ENCODE assay signal across 21 cellular contexts in genomic region chr17:28705074-28705659, GRCh38. TPM values are rescaled to one million over a fixed set of nuclear protein-coding genes. Genes with fewer than 3 reads are reported as not detected.
DNase-seq lines count a peak whose midpoint lies in the region; ATAC-seq and TF ChIP-seq lines count a peak whose summit lies in the region.
"Had no signal": no experiment of that assay in that cellular context is flagged by ENCODE, and none has a peak within 500 bp of the region (broad histone marks: within the 10 kb centered on the region; RNA-seq: fewer than 3 reads in every experiment).

No MANE protein-coding gene starts in this region.

- H3K4me3 Mint-ChIP-seq in stimulated activated naive CD8-positive, alpha-beta T cell treated with anti-CD3 and anti-CD28 coated beads, Interleukin-15, Interleukin-2, amounts not matched to agents 100 ng/mL and 50 ng/mL, for 24 hours, result no peak overlapping the region
- H3K4me3 Mint-ChIP-seq in endothelial cell (ENCODE audit: unreplicated experiment) (no peak overlapping the region), Calu3 (ENCODE audit: low read depth, unreplicated experiment) (no peak overlapping the region)

- no peak for TF ChIP-seq POLR2A in adrenal gland (IDR thresholded peaks at IDR 0.05)

- intact Hi-C loops in adrenal gland (cut with DNase I) (loop anchor here in 1 of 2 donors (10.0 kb wide), 1 partner anchor 50 kb away; no protein-coding TSS in a partner anchor), Calu3 (cut with micrococcal nuclease; ENCODE audit: unreplicated experiment) (no loop called here)

- H3K9me3 ChIP-seq in adrenal gland (replicated peaks in 1 of 3), result no peaks in the 10 kb centered on the region
- H3K9me3 ChIP-seq: breast epithelium, sigmoid colon, suprapubic skin had no signal

- H3K4me1 ChIP-seq in adrenal gland (replicated peaks in 1 of 2), result peaks cover 0 to 3% of the 10 kb centered on the region in 2 donors
- H3K4me1 ChIP-seq: breast epithelium, parathyroid adenoma had no signal

- H3K36me3 Mint-ChIP-seq in stimulated activated naive CD8-positive, alpha-beta T cell treated with anti-CD3 and anti-CD28 coated beads, Interleukin-15, Interleukin-2, amounts not matched to agents 100 ng/mL and 50 ng/mL, for 24 hours (ENCODE audit: low read depth), result peaks cover 42% of the 10 kb centered on the region
- H3K36me3 Mint-ChIP-seq in endothelial cell (ENCODE audit: low read depth, unreplicated experiment) (peaks cover 49% of the 10 kb centered on the region), Calu3 (ENCODE audit: insufficient read depth, unreplicated experiment) (peaks cover 52% of the 10 kb centered on the region)

- no peaks in the 10 kb centered on the region for H3K27me3 Mint-ChIP-seq in stimulated activated naive CD8-positive, alpha-beta T cell treated with anti-CD3 and anti-CD28 coated beads, Interleukin-15, Interleukin-2, amounts not matched to agents 100 ng/mL and 50 ng/mL, for 24 hours
- H3K27me3 Mint-ChIP-seq in endothelial cell (ENCODE audit: unreplicated experiment) (peaks cover 14% of the 10 kb centered on the region), Calu3 (ENCODE audit: unreplicated experiment) (no peaks in the 10 kb centered on the region)

- ATAC-seq in stimulated activated naive CD8-positive, alpha-beta T cell treated with anti-CD3 and anti-CD28 coated beads, Interleukin-15, Interleukin-2, amounts not matched to agents 100 U/mL and 50 U/mL, for 24 hours, result no peak
- ATAC-seq in GM18870 (IDR thresholded peaks at IDR 0.05; ENCODE audit: unreplicated experiment), result no peak
- ATAC-seq: GM12878, left ventricle myocardium superior had no signal

- no TSS peak for BruUV-seq in Calu3 (replicated peaks; lab: Mats Ljungman, UMichigan)

- H3K27me3 ChIP-seq in adrenal gland, result no peaks in the 10 kb centered on the region
- H3K27me3 ChIP-seq: breast epithelium, sigmoid colon, suprapubic skin had no signal

- peak overlapping the region; percentile 51 for H3K27ac ChIP-seq in RWPE1
- H3K27ac ChIP-seq in adrenal gland, result no peak overlapping the region
- H3K27ac ChIP-seq: breast epithelium, parathyroid adenoma, sigmoid colon, suprapubic skin had no signal

- H3K9me3 Mint-ChIP-seq in stimulated activated naive CD8-positive, alpha-beta T cell treated with anti-CD3 and anti-CD28 coated beads, Interleukin-15, Interleukin-2, amounts not matched to agents 100 ng/mL and 50 ng/mL, for 24 hours, result no peaks in the 10 kb centered on the region
- H3K9me3 Mint-ChIP-seq in endothelial cell (ENCODE audit: unreplicated experiment) (no peaks in the 10 kb centered on the region), Calu3 (ENCODE audit: low read depth, unreplicated experiment) (no peaks in the 10 kb centered on the region)

- H3K27ac Mint-ChIP-seq in stimulated activated naive CD8-positive, alpha-beta T cell treated with anti-CD3 and anti-CD28 coated beads, Interleukin-15, Interleukin-2, amounts not matched to agents 100 ng/mL and 50 ng/mL, for 24 hours, result peak overlapping the region; percentile 26
- H3K27ac Mint-ChIP-seq in endothelial cell (ENCODE audit: unreplicated experiment) (peak overlapping the region; percentile 70), Calu3 (ENCODE audit: unreplicated experiment) (no peak overlapping the region)

- WGBS in adrenal gland, 4 donors, result 77 to 85% (median 78%) methylated on average over 4 to 5 of the region's 5 CpGs

- DNase-seq in stimulated activated naive CD8-positive, alpha-beta T cell treated with anti-CD3 and anti-CD28 coated beads, Interleukin-15, Interleukin-2, amounts not matched to agents 100 U/mL and 50 U/mL, for 24 hours, result no peak
- DNase-seq in RWPE1 (ENCODE audit: low spot score), result no peak
- DNase-seq in endothelial cell (ENCODE audit: low spot score), result no peak
- DNase-seq in adrenal gland, result no peak
- no peak for DNase-seq in Calu3
- DNase-seq in stimulated activated naive CD4-positive, alpha-beta T cell (lab: John Stamatoyannopoulos, UW), result no peak
- DNase-seq: activated effector memory CD4-positive, alpha-beta T cell treated with Interleukin-2 at 50 U/mL for 16 hours; glutamatergic neuron; Karpas-422; left ventricle myocardium superior; NCI-H1092; NCI-H2107; NCI-H526 treated with DMSO at 0.1 percent for 48 hours; SHP77 treated with DMSO at 0.1 percent for 48 hours; sigmoid colon had no signal

- CTCF ChIA-PET in RWPE1 (lab: Yijun Ruan, JAX), result interaction anchor here (0.5 to 0.6 kb wide), 2 partner anchors 81 to 1428 kb away, joined by 3 to 4 read pairs; no protein-coding TSS in a partner anchor
- CTCF ChIA-PET in Calu3 (lab: Charles Lee), result no interaction called here

- H3K4me1 Mint-ChIP-seq in stimulated activated naive CD8-positive, alpha-beta T cell treated with anti-CD3 and anti-CD28 coated beads, Interleukin-15, Interleukin-2, amounts not matched to agents 100 ng/mL and 50 ng/mL, for 24 hours (ENCODE audit: low read depth), result no peaks in the 10 kb centered on the region
- H3K4me1 Mint-ChIP-seq in endothelial cell (ENCODE audit: unreplicated experiment) (peaks cover 15% of the 10 kb centered on the region), Calu3 (ENCODE audit: low read depth, unreplicated experiment) (no peaks in the 10 kb centered on the region)

- peaks cover 0 to 33% of the 10 kb centered on the region in 2 donors for H3K36me3 ChIP-seq in adrenal gland (replicated peaks in 1 of 2)

- no peak overlapping the region for H3K4me3 ChIP-seq in adrenal gland
- H3K4me3 ChIP-seq: breast epithelium, GM12878, sigmoid colon, suprapubic skin had no signal

- TF ChIP-seq CTCF in RWPE1 (conservative IDR thresholded peaks at IDR 0.05; ENCODE audit: low read depth) (no peak), endothelial cell (IDR thresholded peaks at IDR 0.05; ENCODE audit: unreplicated experiment) (no peak), adrenal gland (IDR thresholded peaks at IDR 0.05) (no peak), Calu3 (IDR thresholded peaks at IDR 0.05; ENCODE audit: unreplicated experiment) (no peak)

- POLR2A ChIA-PET in RWPE1 (lab: Yijun Ruan, JAX; ENCODE audit: low non-redundant PET), result interaction anchor here (0.6 kb wide), 1 partner anchor 1823 kb away, joined by 7 read pairs; no protein-coding TSS in a partner anchor

RNA-seq across cellular contexts. Expression of gene PROCA1, which starts 6.5 kb away (rescaled TPM):
- total RNA-seq in endothelial cell (ENCODE audit: unreplicated experiment) (12.0 TPM), adrenal gland (1 to 10 TPM in 3 of 8 donors, under 1 TPM in 4, not detected in 1; 0.61 to 3.2 (median 0.96) TPM), Calu3 (2022) (4.2 and 4.3 TPM in 2 replicates)
- polyA plus RNA-seq in adrenal gland, result 1 to 10 TPM in 2 of 3 donors, under 1 TPM in 1; 0.75 to 8.8 (median 3.8) TPM

RNA-seq across cellular contexts. Expression of gene RAB34, which starts 12.5 kb away (rescaled TPM):
- total RNA-seq in endothelial cell (ENCODE audit: unreplicated experiment) (72.0 TPM), adrenal gland (100 to 1,000 TPM; 121 to 332 (median 151) TPM), Calu3 (2022) (34.5 and 35.3 TPM in 2 replicates)
- polyA plus RNA-seq in adrenal gland, result 100 to 1,000 TPM; 114 to 195 (median 139) TPM

RNA-seq across cellular contexts. Expression of gene RPL23A, which starts 14.6 kb away (rescaled TPM):
- total RNA-seq in endothelial cell (ENCODE audit: unreplicated experiment) (1,525 TPM), adrenal gland (1,000 to 10,000 TPM in 4 of 8 donors, 100 to 1,000 TPM in 4; 135 to 1,266 (median 856) TPM), Calu3 (2022) (1,148 and 1,217 TPM in 2 replicates)
- polyA plus RNA-seq in adrenal gland, result 100 to 1,000 TPM; 523 to 901 (median 672) TPM

RNA-seq across cellular contexts. Expression of gene TLCD1, which starts 20.9 kb away (rescaled TPM):
- total RNA-seq in endothelial cell (ENCODE audit: unreplicated experiment) (2.4 TPM), adrenal gland (10 to 100 TPM in 1 of 8 donors, 1 to 10 TPM in 6, under 1 TPM in 1; 0.52 to 12.6 (median 5.2) TPM), Calu3 (2022) (44.9 and 49.3 TPM in 2 replicates)
- 10 to 100 TPM in 1 of 3 donors, 1 to 10 TPM in 2; 3.9 to 18.8 (median 6.8) TPM for polyA plus RNA-seq in adrenal gland

RNA-seq across cellular contexts. Expression of gene NEK8, which starts 23.4 kb away (rescaled TPM):
- 6.7 TPM for total RNA-seq in endothelial cell (ENCODE audit: unreplicated experiment)
- total RNA-seq in adrenal gland, result 10 to 100 TPM in 1 of 8 donors, 1 to 10 TPM in 6, under 1 TPM in 1; 0.54 to 11.9 (median 5.4) TPM
- 10 to 100 TPM in 1 of 3 donors, 1 to 10 TPM in 2; 6.0 to 10.8 (median 6.6) TPM for polyA plus RNA-seq in adrenal gland
- 10.8 and 11.4 TPM in 2 replicates for total RNA-seq in Calu3 (2022)
